8 cellular contexts compared by ENCODE assay signal in genomic region chr5:178232920-178233429, GRCh38. TPM values are rescaled to one million over a fixed set of nuclear protein-coding genes. Genes with fewer than 3 reads are reported as not detected.
A peak's percentile ranks its signal among the peaks of the same experiment; 100 is the strongest.
DNase-seq lines count a peak whose midpoint lies in the region; ATAC-seq and TF ChIP-seq lines count a peak whose summit lies in the region.

No MANE protein-coding gene starts in this region.

- DNase-seq in heart right ventricle: no peak
- DNase-seq in Right ventricle myocardium inferior (ENCODE audit: missing footprints): no peak
- DNase-seq in lung (ENCODE audit: low spot score): no peak
- DNase-seq in NCI-H524 treated with DMSO at 0.1 percent for 48 hours (lab: John Stamatoyannopoulos, UW): no peak

- H3K9me3 ChIP-seq in heart right ventricle (no peaks in the 10 kb centered on the region), lung (ENCODE audit: control insufficient read depth in 2 of 2, insufficient read depth in 1 of 2, low read length in 1 of 2) (no peaks in the 10 kb centered on the region)

- H3K27me3 ChIP-seq in heart right ventricle: no peaks in the 10 kb centered on the region
- no peaks in the 10 kb centered on the region for H3K27me3 ChIP-seq in lung (ENCODE audit: control insufficient read depth, insufficient read depth)

- 68 to 69% methylated on average over 11 of the region's 11 CpGs for WGBS in heart right ventricle, 2 donors
- 69 to 71% methylated on average over 11 of the region's 11 CpGs for WGBS in lung, 2 donors

- TF ChIP-seq CTCF in heart right ventricle (IDR thresholded peaks at IDR 0.05) (no peak), lung (IDR thresholded peaks at IDR 0.05; ENCODE audit: control extremely low read depth, extremely low read depth) (no peak)

- ATAC-seq in heart right ventricle (peak in 1 of 8 donors; percentile 4), Right ventricle myocardium inferior (no peak), lung (ENCODE audit: insufficient read depth, low FRiP score) (peak; percentile 2), HG03442 (IDR thresholded peaks at IDR 0.05; ENCODE audit: unreplicated experiment) (no peak), HG02610 (IDR thresholded peaks at IDR 0.05; ENCODE audit: unreplicated experiment) (no peak), HG02588 (IDR thresholded peaks at IDR 0.05; ENCODE audit: unreplicated experiment) (no peak)

- H3K4me3 ChIP-seq in heart right ventricle (peak overlapping the region; percentile 76 to 95 (median 91)), lung (peak overlapping the region; percentile 88)

- H3K27ac ChIP-seq in heart right ventricle: peak overlapping the region; percentile 84 to 100 (median 98)
- H3K27ac ChIP-seq in angular gyrus (ENCODE audit: low read depth, low read length): peak overlapping the region; percentile 94
- peak overlapping the region; percentile 98 for H3K27ac ChIP-seq in lung (ENCODE audit: low read depth in 1 of 2, low read length in 1 of 2)

- H3K36me3 ChIP-seq in heart right ventricle (peaks cover 0 to 34% (median 4%) of the 10 kb centered on the region in 9 donors), lung (ENCODE audit: control insufficient read depth in 2 of 2, insufficient read depth in 2 of 2, low read length in 2 of 2) (peaks cover 5 to 18% of the 10 kb centered on the region in 2 donors)

- H3K4me1 ChIP-seq in heart right ventricle (peaks cover 20 to 78% (median 39%) of the 10 kb centered on the region in 9 donors), lung (ENCODE audit: control insufficient read depth in 2 of 2, insufficient read depth in 2 of 2, low read length in 2 of 2) (peaks cover 0 to 17% of the 10 kb centered on the region in 2 donors)

- intact Hi-C loops in heart right ventricle (cut with DNase I): loop anchor here in 2 of 10 donors (1.0 to 2.0 kb wide), 2 partner anchors 28 to 29 kb away; partner anchors contain the start of gene HNRNPAB (in 2 of the 2)
- intact Hi-C loops in Right ventricle myocardium inferior (cut with DNase I): no loop called here

RNA-seq across cellular contexts. Expression of gene PHYKPL, which starts 0.4 kb away (rescaled TPM):
- total RNA-seq in heart right ventricle (10 to 100 TPM; 30.5 to 50.6 (median 37.3) TPM), Right ventricle myocardium inferior (34.5 TPM), lung (100 to 1,000 TPM in 1 of 2 donors, 10 to 100 TPM in 1; 99.6 to 100 TPM)
- polyA plus RNA-seq in heart right ventricle (10 to 100 TPM; 24.8 to 59.8 TPM), lung (10 to 100 TPM; 49.7 to 52.0 TPM)

RNA-seq across cellular contexts. Expression of gene HNRNPAB, which starts 28.6 kb away (rescaled TPM):
- 100 to 1,000 TPM in 2 of 10 donors, 10 to 100 TPM in 8; 70.8 to 132 (median 81.4) TPM for total RNA-seq in heart right ventricle
- 100 to 1,000 TPM in 1 of 2 donors, 10 to 100 TPM in 1; 84.6 to 140 TPM for polyA plus RNA-seq in heart right ventricle
- total RNA-seq in Right ventricle myocardium inferior: 85.6 TPM
- 100 to 1,000 TPM in 1 of 2 donors, 10 to 100 TPM in 1; 35.9 to 140 TPM for total RNA-seq in lung
- 100 to 1,000 TPM; 121 to 168 TPM for polyA plus RNA-seq in lung

RNA-seq across cellular contexts. Expression of gene GMCL2, which starts 45.8 kb away (rescaled TPM):
- total RNA-seq in heart right ventricle: not detected
- not detected for polyA plus RNA-seq in heart right ventricle
- total RNA-seq in Right ventricle myocardium inferior: not detected
- not detected for total RNA-seq in lung
- not detected for polyA plus RNA-seq in lung
